In genomic region chr1:16895602-16896315, GRCh38 we compare ENCODE assay signal across 1 cellular context.
A peak's percentile ranks its signal among the peaks of the same experiment; 100 is the strongest.
TF ChIP-seq lines count a peak whose summit lies in the region.

Gene RNU1-2, plus strand, starts transcription at chr1:16895980.

TF ChIP-seq in K562, 482 proteins besides CTCF, POLR2A, EP300 and RAD21 (continued from another document and continues in another):
- TF ChIP-seq AFF1 (IDR thresholded peaks at IDR 0.05; ENCODE audit: low read depth in 1 of 2, partially characterized antibody in 2 of 2) (peak; percentile 73 to 97), ZSCAN32 (CRISPR knock-in tag; IDR thresholded peaks at IDR 0.05) (peak; percentile 84; the same call in 1 of the 2 replicates), ZNF318 (IDR thresholded peaks at IDR 0.05; ENCODE audit: borderline replicate concordance in 1 of 2, low read depth in 1 of 2) (peak in 1 of 2 experiments; percentile 98; a peak in 2 of 4 replicates), GTF2B (IDR thresholded peaks at IDR 0.05; ENCODE audit: extremely low read depth, insufficient read length) (peak; percentile 85), GTF2E2 (tag; IDR thresholded peaks at IDR 0.05) (peak; percentile 100), KLF6 (CRISPR knock-in tag; IDR thresholded peaks at IDR 0.05; ENCODE audit: borderline replicate concordance) (peak; percentile 31; the same call in 1 of the 2 replicates), KLF10 (CRISPR knock-in tag; IDR thresholded peaks at IDR 0.05) (peak; percentile 94), MTA1 (IDR thresholded peaks at IDR 0.05; ENCODE audit: borderline replicate concordance) (peak; percentile 45; the same call in 1 of the 2 replicates), KDM5B (IDR thresholded peaks at IDR 0.05; ENCODE audit: insufficient replicate concordance, low read depth, low read length) (peak; percentile 97), ILF3 (IDR thresholded peaks at IDR 0.05; ENCODE audit: borderline replicate concordance) (peak; percentile 94), ZNF586 (CRISPR knock-in tag; conservative IDR thresholded peaks at IDR 0.05) (0 out of 2 replicates have a peak, but pooled peaks have one; percentile 61), TRIM24 (IDR thresholded peaks at IDR 0.05) (peak in 1 of 2 experiments; percentile 53; a peak in 2 of 4 replicates), BHLHE40 (IDR thresholded peaks at IDR 0.05; ENCODE audit: low read length) (peak; percentile 6; the same call in 1 of the 2 replicates), ELF2 (CRISPR knock-in tag; IDR thresholded peaks at IDR 0.05) (peak; percentile 83), JUND (IDR thresholded peaks at IDR 0.05; ENCODE audit: borderline replicate concordance, low read depth, low read length) (peak; percentile 29), JUND (tag; IDR thresholded peaks at IDR 0.05; ENCODE audit: borderline replicate concordance, low read depth, low read length) (peak; percentile 31; the same call in 1 of the 3 replicates), MXI1 (IDR thresholded peaks at IDR 0.05; ENCODE audit: low read depth, low read length) (peak; percentile 62), NCOA4 (IDR thresholded peaks at IDR 0.05; ENCODE audit: partially characterized antibody) (peak; percentile 93)
- TF ChIP-seq, protein P1, sequence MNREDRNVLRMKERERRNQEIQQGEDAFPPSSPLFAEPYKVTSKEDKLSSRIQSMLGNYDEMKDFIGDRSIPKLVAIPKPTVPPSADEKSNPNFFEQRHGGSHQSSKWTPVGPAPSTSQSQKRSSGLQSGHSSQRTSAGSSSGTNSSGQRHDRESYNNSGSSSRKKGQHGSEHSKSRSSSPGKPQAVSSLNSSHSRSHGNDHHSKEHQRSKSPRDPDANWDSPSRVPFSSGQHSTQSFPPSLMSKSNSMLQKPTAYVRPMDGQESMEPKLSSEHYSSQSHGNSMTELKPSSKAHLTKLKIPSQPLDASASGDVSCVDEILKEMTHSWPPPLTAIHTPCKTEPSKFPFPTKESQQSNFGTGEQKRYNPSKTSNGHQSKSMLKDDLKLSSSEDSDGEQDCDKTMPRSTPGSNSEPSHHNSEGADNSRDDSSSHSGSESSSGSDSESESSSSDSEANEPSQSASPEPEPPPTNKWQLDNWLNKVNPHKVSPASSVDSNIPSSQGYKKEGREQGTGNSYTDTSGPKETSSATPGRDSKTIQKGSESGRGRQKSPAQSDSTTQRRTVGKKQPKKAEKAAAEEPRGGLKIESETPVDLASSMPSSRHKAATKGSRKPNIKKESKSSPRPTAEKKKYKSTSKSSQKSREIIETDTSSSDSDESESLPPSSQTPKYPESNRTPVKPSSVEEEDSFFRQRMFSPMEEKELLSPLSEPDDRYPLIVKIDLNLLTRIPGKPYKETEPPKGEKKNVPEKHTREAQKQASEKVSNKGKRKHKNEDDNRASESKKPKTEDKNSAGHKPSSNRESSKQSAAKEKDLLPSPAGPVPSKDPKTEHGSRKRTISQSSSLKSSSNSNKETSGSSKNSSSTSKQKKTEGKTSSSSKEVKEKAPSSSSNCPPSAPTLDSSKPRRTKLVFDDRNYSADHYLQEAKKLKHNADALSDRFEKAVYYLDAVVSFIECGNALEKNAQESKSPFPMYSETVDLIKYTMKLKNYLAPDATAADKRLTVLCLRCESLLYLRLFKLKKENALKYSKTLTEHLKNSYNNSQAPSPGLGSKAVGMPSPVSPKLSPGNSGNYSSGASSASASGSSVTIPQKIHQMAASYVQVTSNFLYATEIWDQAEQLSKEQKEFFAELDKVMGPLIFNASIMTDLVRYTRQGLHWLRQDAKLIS (CRISPR knock-in tag; IDR thresholded peaks at IDR 0.05): peak; percentile 100
- TF ChIP-seq, protein P2, sequence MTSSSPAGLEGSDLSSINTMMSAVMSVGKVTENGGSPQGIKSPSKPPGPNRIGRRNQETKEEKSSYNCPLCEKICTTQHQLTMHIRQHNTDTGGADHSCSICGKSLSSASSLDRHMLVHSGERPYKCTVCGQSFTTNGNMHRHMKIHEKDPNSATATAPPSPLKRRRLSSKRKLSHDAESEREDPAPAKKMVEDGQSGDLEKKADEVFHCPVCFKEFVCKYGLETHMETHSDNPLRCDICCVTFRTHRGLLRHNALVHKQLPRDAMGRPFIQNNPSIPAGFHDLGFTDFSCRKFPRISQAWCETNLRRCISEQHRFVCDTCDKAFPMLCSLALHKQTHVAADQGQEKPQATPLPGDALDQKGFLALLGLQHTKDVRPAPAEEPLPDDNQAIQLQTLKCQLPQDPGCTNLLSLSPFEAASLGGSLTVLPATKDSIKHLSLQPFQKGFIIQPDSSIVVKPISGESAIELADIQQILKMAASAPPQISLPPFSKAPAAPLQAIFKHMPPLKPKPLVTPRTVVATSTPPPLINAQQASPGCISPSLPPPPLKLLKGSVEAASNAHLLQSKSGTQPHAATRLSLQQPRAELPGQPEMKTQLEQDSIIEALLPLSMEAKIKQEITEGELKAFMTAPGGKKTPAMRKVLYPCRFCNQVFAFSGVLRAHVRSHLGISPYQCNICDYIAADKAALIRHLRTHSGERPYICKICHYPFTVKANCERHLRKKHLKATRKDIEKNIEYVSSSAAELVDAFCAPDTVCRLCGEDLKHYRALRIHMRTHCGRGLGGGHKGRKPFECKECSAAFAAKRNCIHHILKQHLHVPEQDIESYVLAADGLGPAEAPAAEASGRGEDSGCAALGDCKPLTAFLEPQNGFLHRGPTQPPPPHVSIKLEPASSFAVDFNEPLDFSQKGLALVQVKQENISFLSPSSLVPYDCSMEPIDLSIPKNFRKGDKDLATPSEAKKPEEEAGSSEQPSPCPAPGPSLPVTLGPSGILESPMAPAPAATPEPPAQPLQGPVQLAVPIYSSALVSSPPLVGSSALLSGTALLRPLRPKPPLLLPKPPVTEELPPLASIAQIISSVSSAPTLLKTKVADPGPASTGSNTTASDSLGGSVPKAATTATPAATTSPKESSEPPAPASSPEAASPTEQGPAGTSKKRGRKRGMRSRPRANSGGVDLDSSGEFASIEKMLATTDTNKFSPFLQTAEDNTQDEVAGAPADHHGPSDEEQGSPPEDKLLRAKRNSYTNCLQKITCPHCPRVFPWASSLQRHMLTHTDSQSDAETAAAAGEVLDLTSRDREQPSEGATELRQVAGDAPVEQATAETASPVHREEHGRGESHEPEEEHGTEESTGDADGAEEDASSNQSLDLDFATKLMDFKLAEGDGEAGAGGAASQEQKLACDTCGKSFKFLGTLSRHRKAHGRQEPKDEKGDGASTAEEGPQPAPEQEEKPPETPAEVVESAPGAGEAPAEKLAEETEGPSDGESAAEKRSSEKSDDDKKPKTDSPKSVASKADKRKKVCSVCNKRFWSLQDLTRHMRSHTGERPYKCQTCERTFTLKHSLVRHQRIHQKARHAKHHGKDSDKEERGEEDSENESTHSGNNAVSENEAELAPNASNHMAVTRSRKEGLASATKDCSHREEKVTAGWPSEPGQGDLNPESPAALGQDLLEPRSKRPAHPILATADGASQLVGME (CRISPR knock-in tag; IDR thresholded peaks at IDR 0.05): 0 out of 2 replicates have a peak, but pooled peaks have one; percentile 57
- TF ChIP-seq, protein P3, sequence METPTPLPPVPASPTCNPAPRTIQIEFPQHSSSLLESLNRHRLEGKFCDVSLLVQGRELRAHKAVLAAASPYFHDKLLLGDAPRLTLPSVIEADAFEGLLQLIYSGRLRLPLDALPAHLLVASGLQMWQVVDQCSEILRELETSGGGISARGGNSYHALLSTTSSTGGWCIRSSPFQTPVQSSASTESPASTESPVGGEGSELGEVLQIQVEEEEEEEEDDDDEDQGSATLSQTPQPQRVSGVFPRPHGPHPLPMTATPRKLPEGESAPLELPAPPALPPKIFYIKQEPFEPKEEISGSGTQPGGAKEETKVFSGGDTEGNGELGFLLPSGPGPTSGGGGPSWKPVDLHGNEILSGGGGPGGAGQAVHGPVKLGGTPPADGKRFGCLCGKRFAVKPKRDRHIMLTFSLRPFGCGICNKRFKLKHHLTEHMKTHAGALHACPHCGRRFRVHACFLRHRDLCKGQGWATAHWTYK (CRISPR knock-in tag; IDR thresholded peaks at IDR 0.05): peak; percentile 94
